29 cellular contexts compared by ENCODE assay signal in genomic region chr12:29043069-29043468, GRCh38.
DNase-seq lines count a peak whose midpoint lies in the region; ATAC-seq, FAIRE-seq and TF ChIP-seq lines count a peak whose summit lies in the region.
"Had no signal": no experiment of that assay in that cellular context is flagged by ENCODE, and none has a peak within 500 bp of the region (broad histone marks: within the 10 kb centered on the region; RNA-seq: fewer than 3 reads in every experiment).

No MANE protein-coding gene starts in this region.

- peaks cover 35 to 38% of the 10 kb centered on the region in 2 donors for H3K27me3 Mint-ChIP-seq in effector memory CD8-positive, alpha-beta T cell
- H3K27me3 Mint-ChIP-seq in type B pancreatic cell: no peaks in the 10 kb centered on the region

- DNase-seq in BJ (ENCODE audit: low read depth) (peak; percentile 55), SK-N-MC (ENCODE audit: low read depth, low spot score) (no peak), fibroblast of mammary gland (ENCODE audit: low read depth) (peak; percentile 91), pancreas (no peak), NCI-H1105 (lab: John Stamatoyannopoulos, UW) (no peak), type B pancreatic cell (ENCODE audit: extremely low spot score, unreplicated experiment) (no peak)
- no peak for DNase-seq in effector memory CD8-positive, alpha-beta T cell
- no peak for DNase-seq in activated naive CD4-positive, alpha-beta T cell treated with anti-CD3 and anti-CD28 coated beads, Interleukin-2, amount 50 U/mL, for 72 hours (ENCODE audit: low spot score in 2 of 2)
- DNase-seq: activated CD4-positive, alpha-beta memory T cell treated with anti-CD3 and anti-CD28 coated beads for 36 hours; activated naive CD4-positive, alpha-beta T cell treated with Interleukin-2 at 50 U/mL for 16 hours; AML-193; DMS79; effector CD8-positive, alpha-beta T cell; KBM-7; naive thymus-derived CD4-positive, alpha-beta T cell; NCI-H187; NCI-H2227 treated with DMSO at 0.1 percent for 48 hours; NCI-H774; OCI-M1; posterior cingulate gyrus; sigmoid colon; SJCRH30; stimulated activated CD4-positive, alpha-beta T cell treated with anti-CD3 and anti-CD28 coated beads, Interleukin-2, amount 100 ng/mL, for 24 hours; stimulated activated naive CD4-positive, alpha-beta T cell had no signal

- TF ChIP-seq CTCF in BJ (IDR thresholded peaks at IDR 0.05; ENCODE audit: insufficient read depth, low read depth, low read length) (no peak), fibroblast of mammary gland (conservative IDR thresholded peaks at IDR 0.05; ENCODE audit: control insufficient read depth, insufficient read depth, low read depth, low read length) (no peak), pancreas (IDR thresholded peaks at IDR 0.05) (no peak), type B pancreatic cell (conservative IDR thresholded peaks at IDR 0.05) (no peak)

- H3K27ac Mint-ChIP-seq in effector memory CD8-positive, alpha-beta T cell: no peak overlapping the region
- no peak overlapping the region for H3K27ac Mint-ChIP-seq in type B pancreatic cell
- H3K27ac Mint-ChIP-seq in activated naive CD4-positive, alpha-beta T cell treated with anti-CD3 and anti-CD28 coated beads, Interleukin-2, amount 50 U/mL, for 72 hours: no peak overlapping the region
- H3K27ac Mint-ChIP-seq: activated CD4-positive, alpha-beta memory T cell treated with anti-CD3 and anti-CD28 coated beads for 36 hours; naive thymus-derived CD4-positive, alpha-beta T cell; T-helper 2 cell treated with Interferon-gamma antibody and Interleukin-4, amounts not matched to agents 5 μg/mL and 100 μg/mL, for 36 hours; WTC11 had no signal

- intact Hi-C loops in pancreas (cut with DNase I): no loop called here

- peak overlapping the region; percentile 8 for H3K9ac ChIP-seq in SK-N-MC (ENCODE audit: insufficient read length)

- H3K4me3 ChIP-seq in BJ (ENCODE audit: low read depth, low read length): no peak overlapping the region
- H3K4me3 ChIP-seq in SK-N-MC: no peak overlapping the region
- H3K4me3 ChIP-seq in fibroblast of mammary gland (ENCODE audit: control insufficient read depth, low read depth, low read length): no peak overlapping the region
- no peak overlapping the region for H3K4me3 ChIP-seq in pancreas
- H3K4me3 ChIP-seq: ascending aorta, sigmoid colon, SJCRH30, tibial nerve had no signal

- no peak for ATAC-seq in pancreas
- no peak for ATAC-seq in effector memory CD8-positive, alpha-beta T cell (replicated peaks)
- no peak for ATAC-seq in activated naive CD4-positive, alpha-beta T cell treated with anti-CD3 and anti-CD28 coated beads, Interleukin-2, amount 50 U/mL, for 72 hours
- ATAC-seq: naive thymus-derived CD4-positive, alpha-beta T cell; WTC11 had no signal

- H3K36me3 ChIP-seq in BJ (ENCODE audit: control insufficient read depth, insufficient read depth, low read length) (no peaks in the 10 kb centered on the region), SK-N-MC (ENCODE audit: insufficient read depth, low read length) (no peaks in the 10 kb centered on the region), pancreas (no peaks in the 10 kb centered on the region)
- H3K36me3 ChIP-seq: ascending aorta, sigmoid colon, SJCRH30, tibial nerve had no signal

- H3K36me3 Mint-ChIP-seq in effector memory CD8-positive, alpha-beta T cell (ENCODE audit: insufficient read depth): no peaks in the 10 kb centered on the region
- no peaks in the 10 kb centered on the region for H3K36me3 Mint-ChIP-seq in type B pancreatic cell
- no peaks in the 10 kb centered on the region for H3K36me3 Mint-ChIP-seq in activated naive CD4-positive, alpha-beta T cell treated with anti-CD3 and anti-CD28 coated beads, Interleukin-2, amount 50 U/mL, for 72 hours
- H3K36me3 Mint-ChIP-seq: activated CD4-positive, alpha-beta memory T cell treated with anti-CD3 and anti-CD28 coated beads for 36 hours; naive thymus-derived CD4-positive, alpha-beta T cell; WTC11 had no signal

- H3K4me1 ChIP-seq in pancreas: no peaks in the 10 kb centered on the region
- H3K4me1 ChIP-seq: ascending aorta had no signal

- no peak overlapping the region for H3K4me3 Mint-ChIP-seq in effector memory CD8-positive, alpha-beta T cell
- no peak overlapping the region for H3K4me3 Mint-ChIP-seq in type B pancreatic cell
- H3K4me3 Mint-ChIP-seq: activated CD4-positive, alpha-beta memory T cell treated with anti-CD3 and anti-CD28 coated beads for 36 hours; naive thymus-derived CD4-positive, alpha-beta T cell; T-helper 2 cell treated with Interferon-gamma antibody and Interleukin-4, amounts not matched to agents 5 μg/mL and 100 μg/mL, for 36 hours; WTC11 had no signal

- no peaks in the 10 kb centered on the region for H3K4me1 Mint-ChIP-seq in effector memory CD8-positive, alpha-beta T cell (ENCODE audit: low read depth in 2 of 2)
- peaks cover 10% of the 10 kb centered on the region for H3K4me1 Mint-ChIP-seq in type B pancreatic cell (ENCODE audit: unreplicated experiment)
- H3K4me1 Mint-ChIP-seq: naive thymus-derived CD4-positive, alpha-beta T cell; WTC11 had no signal

- 61 to 74% methylated on average over 1 of the region's 1 CpG for WGBS in pancreas, 2 donors

- H3K9me3 ChIP-seq in SK-N-MC (ENCODE audit: low read depth, low read length): no peaks in the 10 kb centered on the region; the same call in 1 of the 2 replicates
- H3K9me3 ChIP-seq in pancreas: no peaks in the 10 kb centered on the region
- H3K9me3 ChIP-seq: ascending aorta, sigmoid colon, SJCRH30, tibial nerve had no signal

- peak; percentile 32 for FAIRE-seq in pancreas (lab: Jason Lieb, UNC)
- FAIRE-seq: H1 had no signal

- H3K9me3 Mint-ChIP-seq in effector memory CD8-positive, alpha-beta T cell: no peaks in the 10 kb centered on the region
- H3K9me3 Mint-ChIP-seq in type B pancreatic cell: peaks cover 4% of the 10 kb centered on the region
- H3K9me3 Mint-ChIP-seq in activated naive CD4-positive, alpha-beta T cell treated with anti-CD3 and anti-CD28 coated beads, Interleukin-2, amount 50 U/mL, for 72 hours: no peaks in the 10 kb centered on the region
- H3K9me3 Mint-ChIP-seq: activated CD4-positive, alpha-beta memory T cell treated with anti-CD3 and anti-CD28 coated beads for 36 hours; naive thymus-derived CD4-positive, alpha-beta T cell; T-helper 2 cell treated with Interferon-gamma antibody and Interleukin-4, amounts not matched to agents 5 μg/mL and 100 μg/mL, for 36 hours; WTC11 had no signal

- POLR2A ChIA-PET in BJ (lab: Charles Lee): no interaction called here

- CTCF ChIA-PET in BJ (lab: Yijun Ruan, JAX): no interaction called here

- H3K27me3 ChIP-seq in BJ (ENCODE audit: control insufficient read depth, insufficient read depth, low read length) (no peaks in the 10 kb centered on the region; the same call in 1 of the 2 replicates), pancreas (no peaks in the 10 kb centered on the region)
- H3K27me3 ChIP-seq: ascending aorta, sigmoid colon, SJCRH30, tibial nerve had no signal

- H3K27ac ChIP-seq in SK-N-MC: peak overlapping the region; percentile 97; the same call in 1 of the 2 replicates
- no peak overlapping the region for H3K27ac ChIP-seq in pancreas
- H3K27ac ChIP-seq: ascending aorta, sigmoid colon, SJCRH30 had no signal

Comparison
In these comparisons a context has a peak if more than half of its experiments do, and no peak if none do; other contexts are left out.
1. DNase-seq: peak in BJ (single experiment) and fibroblast of mammary gland (single experiment); none in SK-N-MC (single experiment), pancreas (0 of 6), effector memory CD8-positive, alpha-beta T cell (0 of 3), NCI-H1105 (single experiment), type B pancreatic cell (single experiment) and activated naive CD4-positive, alpha-beta T cell treated with anti-CD3 and anti-CD28 coated beads, Interleukin-2, amount 50 U/mL, for 72 hours (0 of 2).